In genomic region chr17:4721203-4722135, GRCh38 we compare ENCODE assay signal across 10 cellular contexts. TPM values are rescaled to one million over a fixed set of nuclear protein-coding genes. Genes with fewer than 3 reads are reported as not detected.
A peak's percentile ranks its signal among the peaks of the same experiment; 100 is the strongest.
DNase-seq lines count a peak whose midpoint lies in the region; ATAC-seq and TF ChIP-seq lines count a peak whose summit lies in the region.
"Had no signal": no experiment of that assay in that cellular context is flagged by ENCODE, and none has a peak within 500 bp of the region (broad histone marks: within the 10 kb centered on the region; RNA-seq: fewer than 3 reads in every experiment).

No MANE protein-coding gene starts in this region.

- peaks cover 45% of the 10 kb centered on the region for H3K36me3 ChIP-seq in CD4-positive, alpha-beta memory T cell (ENCODE audit: insufficient read depth, low read length)
- H3K36me3 ChIP-seq in adrenal gland (replicated peaks in 1 of 2) (peaks cover 0 to 26% of the 10 kb centered on the region in 2 donors), lower lobe of right lung (peaks cover 43% of the 10 kb centered on the region)

- TF ChIP-seq CTCF in LNCaP clone FGC (IDR thresholded peaks at IDR 0.05; ENCODE audit: control insufficient read depth, extremely low read depth, insufficient read depth) (no peak), adrenal gland (IDR thresholded peaks at IDR 0.05) (no peak), lower lobe of right lung (IDR thresholded peaks at IDR 0.05) (no peak)

- no peaks in the 10 kb centered on the region for H3K27me3 ChIP-seq in CD4-positive, alpha-beta memory T cell (ENCODE audit: insufficient read depth, low read length)
- H3K27me3 ChIP-seq in adrenal gland (no peaks in the 10 kb centered on the region), lower lobe of right lung (ENCODE audit: low read depth) (no peaks in the 10 kb centered on the region)

- no peaks in the 10 kb centered on the region for H3K9me3 ChIP-seq in CD4-positive, alpha-beta memory T cell (ENCODE audit: control insufficient read depth in 1 of 2, low read length in 2 of 2)
- H3K9me3 ChIP-seq in adrenal gland (replicated peaks in 1 of 3) (no peaks in the 10 kb centered on the region), lower lobe of right lung (no peaks in the 10 kb centered on the region)
- H3K9me3 ChIP-seq: thoracic aorta had no signal

- peak overlapping the region in 6 of 7 donors; percentile 16 to 70 (median 62) for H3K27ac Mint-ChIP-seq in CD4-positive, alpha-beta memory T cell

- ATAC-seq in lower lobe of right lung: peak; percentile 86 to 93
- ATAC-seq in GM19023 (IDR thresholded peaks at IDR 0.05; ENCODE audit: unreplicated experiment): no peak
- no peak for ATAC-seq in GM19467 (IDR thresholded peaks at IDR 0.05; ENCODE audit: unreplicated experiment)

- H3K4me1 Mint-ChIP-seq in CD4-positive, alpha-beta memory T cell: peaks cover 3 to 15% (median 6%) of the 10 kb centered on the region in 4 donors

- H3K4me3 Mint-ChIP-seq in CD4-positive, alpha-beta memory T cell: peak overlapping the region in 1 of 8 donors; percentile 20

- peak in 1 of 2 donors; percentile 37 for TF ChIP-seq POLR2A in adrenal gland (IDR thresholded peaks at IDR 0.05)

- WGBS in adrenal gland, 4 donors: 45 to 58% (median 51%) methylated on average over 16 to 20 of the region's 20 CpGs

- no peak overlapping the region for H3K27ac ChIP-seq in CD4-positive, alpha-beta memory T cell (ENCODE audit: low read depth, low read length)
- H3K27ac ChIP-seq in adrenal gland: peak overlapping the region; percentile 9 to 90 (median 67)
- H3K27ac ChIP-seq in lower lobe of right lung: peak overlapping the region; percentile 72
- H3K27ac ChIP-seq: thoracic aorta had no signal

- H3K4me3 ChIP-seq in CD4-positive, alpha-beta memory T cell (ENCODE audit: low read length in 2 of 2): no peak overlapping the region
- H3K4me3 ChIP-seq in LNCaP clone FGC (ENCODE audit: low read depth, low read length) (no peak overlapping the region), adrenal gland (no peak overlapping the region), lower lobe of right lung (no peak overlapping the region)
- H3K4me3 ChIP-seq: thoracic aorta had no signal

- CTCF ChIA-PET in CD4-positive, alpha-beta memory T cell (lab: Charles Lee; ENCODE audit: partially characterized antibody): no interaction called here

- intact Hi-C loops in CD4-positive, alpha-beta memory T cell (cut with micrococcal nuclease): no loop called here
- intact Hi-C loops in adrenal gland (cut with DNase I) (no loop called here), lower lobe of right lung (cut with DNase I) (no loop called here)

- peaks cover 35 to 39% of the 10 kb centered on the region in 2 donors for H3K36me3 Mint-ChIP-seq in CD4-positive, alpha-beta memory T cell

- DNase-seq in CD4-positive, alpha-beta memory T cell: no peak
- DNase-seq in LNCaP clone FGC (ENCODE audit: low read depth) (peak; percentile 92), adrenal gland (peak; percentile 66 to 91 (median 82)), lower lobe of right lung (peak; percentile 76), NCI-H2081 treated with DMSO at 0.1 percent for 48 hours (lab: John Stamatoyannopoulos, UW) (no peak), T-helper 9 cell (no peak)
- DNase-seq: activated effector memory CD4-positive, alpha-beta T cell treated with anti-CD3 and anti-CD28 coated beads, Interleukin-2, amount 50 U/mL, for 16 hours had no signal

- no peaks in the 10 kb centered on the region for H3K9me3 Mint-ChIP-seq in CD4-positive, alpha-beta memory T cell

- POLR2A ChIA-PET in CD4-positive, alpha-beta memory T cell (lab: Charles Lee; ENCODE audit: partially characterized antibody): interaction anchor here (0.5 to 2.9 kb wide), 5 partner anchors 10 to 149 kb away, joined by 3 to 27 read pairs (median 5); partner anchors contain the start of genes ARRB2 and MED11

- H3K4me1 ChIP-seq in CD4-positive, alpha-beta memory T cell (ENCODE audit: insufficient read depth, low read length): peaks cover 6% of the 10 kb centered on the region
- peaks cover 0 to 12% of the 10 kb centered on the region in 2 donors for H3K4me1 ChIP-seq in adrenal gland (replicated peaks in 1 of 2)
- peaks cover 16% of the 10 kb centered on the region for H3K4me1 ChIP-seq in lower lobe of right lung

- no peaks in the 10 kb centered on the region for H3K27me3 Mint-ChIP-seq in CD4-positive, alpha-beta memory T cell

RNA-seq across cellular contexts. Expression of gene MED11, which starts 9.8 kb away (rescaled TPM):
- 10 to 100 TPM; 31.7 to 35.4 TPM for total RNA-seq in CD4-positive, alpha-beta memory T cell
- 10 to 100 TPM; 37.5 to 54.0 TPM for polyA plus RNA-seq in CD4-positive, alpha-beta memory T cell
- 10 to 100 TPM; 27.4 to 55.6 (median 43.7) TPM for total RNA-seq in adrenal gland
- 10 to 100 TPM; 53.7 to 80.5 (median 70.1) TPM for polyA plus RNA-seq in adrenal gland
- 22.9 TPM for total RNA-seq in lower lobe of right lung

RNA-seq across cellular contexts. Expression of gene ARRB2, which starts 11.0 kb away (rescaled TPM):
- 100 to 1,000 TPM; 340 to 341 TPM for total RNA-seq in CD4-positive, alpha-beta memory T cell
- polyA plus RNA-seq in CD4-positive, alpha-beta memory T cell: 10 to 100 TPM; 54.5 to 56.7 TPM
- total RNA-seq in adrenal gland: 10 to 100 TPM; 18.5 to 99.1 (median 60.0) TPM
- polyA plus RNA-seq in adrenal gland: 100 to 1,000 TPM in 1 of 3 donors, 10 to 100 TPM in 2; 35.9 to 130 (median 68.9) TPM
- total RNA-seq in lower lobe of right lung: 201 TPM

RNA-seq across cellular contexts. Expression of gene PELP1, which starts 17.5 kb away (rescaled TPM):
- total RNA-seq in CD4-positive, alpha-beta memory T cell: 10 to 100 TPM; 78.0 to 81.8 TPM
- 10 to 100 TPM in 1 of 2 donors, 1 to 10 TPM in 1; 6.0 to 11.1 TPM for polyA plus RNA-seq in CD4-positive, alpha-beta memory T cell
- 10 to 100 TPM; 10.8 to 63.7 (median 30.7) TPM for total RNA-seq in adrenal gland
- 10 to 100 TPM; 15.0 to 87.8 (median 60.9) TPM for polyA plus RNA-seq in adrenal gland
- total RNA-seq in lower lobe of right lung: 37.4 TPM

RNA-seq across cellular contexts. Expression of gene ZMYND15, which starts 18.2 kb away (rescaled TPM):
- total RNA-seq in CD4-positive, alpha-beta memory T cell: under 1 TPM; 0.41 to 0.44 TPM
- polyA plus RNA-seq in CD4-positive, alpha-beta memory T cell: under 1 TPM in 1 of 2 donors, not detected in 1; 0.15 TPM
- total RNA-seq in adrenal gland: 1 to 10 TPM in 6 of 8 donors, under 1 TPM in 2; 0.18 to 3.2 (median 1.7) TPM
- polyA plus RNA-seq in adrenal gland: 1 to 10 TPM in 2 of 3 donors, under 1 TPM in 1; 0.93 to 8.4 (median 3.3) TPM
- total RNA-seq in lower lobe of right lung: 13.3 TPM

RNA-seq across cellular contexts. Expression of gene CXCL16, which starts 18.3 kb away (rescaled TPM):
- total RNA-seq in CD4-positive, alpha-beta memory T cell: 1 to 10 TPM; 3.2 to 3.4 TPM
- 1 to 10 TPM; 1.8 to 3.8 TPM for polyA plus RNA-seq in CD4-positive, alpha-beta memory T cell
- total RNA-seq in adrenal gland (10 to 100 TPM; 25.2 to 50.1 (median 39.1) TPM), lower lobe of right lung (249 TPM)
- 10 to 100 TPM; 19.3 to 45.9 (median 28.8) TPM for polyA plus RNA-seq in adrenal gland

Comparison
In these comparisons a context has a peak if more than half of its experiments do, and no peak if none do; other contexts are left out.
1. DNase-seq: peak in LNCaP clone FGC (single experiment), adrenal gland (7 of 7) and lower lobe of right lung (single experiment); none in CD4-positive, alpha-beta memory T cell (0 of 5), NCI-H2081 treated with DMSO at 0.1 percent for 48 hours (single experiment) and T-helper 9 cell (single experiment).
2. ATAC-seq: peak in lower lobe of right lung (2 of 2); none in GM19023 (single experiment) and GM19467 (single experiment).